7 cellular contexts compared by ENCODE assay signal in genomic region chr20:33169176-33169794, GRCh38. TPM values are rescaled to one million over a fixed set of nuclear protein-coding genes. Genes with fewer than 3 reads are reported as not detected.
A peak's percentile ranks its signal among the peaks of the same experiment; 100 is the strongest.
DNase-seq lines count a peak whose midpoint lies in the region; ATAC-seq and TF ChIP-seq lines count a peak whose summit lies in the region.

No MANE protein-coding gene starts in this region.

- H3K9me3 ChIP-seq in osteoblast (ENCODE audit: low read depth, low read length) = peaks cover 3% of the 10 kb centered on the region

- intact Hi-C loops in Calu3 (cut with micrococcal nuclease; ENCODE audit: unreplicated experiment) = no loop called here

- peaks cover 29% of the 10 kb centered on the region for H3K27me3 Mint-ChIP-seq in Calu3 (ENCODE audit: unreplicated experiment)

- H3K36me3 Mint-ChIP-seq in Calu3 (ENCODE audit: insufficient read depth, unreplicated experiment) = no peaks in the 10 kb centered on the region

- no peaks in the 10 kb centered on the region for H3K36me3 ChIP-seq in osteoblast (ENCODE audit: insufficient read depth, low read length)

- no peak overlapping the region for H2AFZ ChIP-seq in osteoblast (ENCODE audit: low read length)

- no peak overlapping the region for H3K27ac ChIP-seq in osteoblast (ENCODE audit: low read depth, low read length)

- H3K4me1 Mint-ChIP-seq in Calu3 (ENCODE audit: low read depth, unreplicated experiment) = peaks cover 9% of the 10 kb centered on the region

- DNase-seq in Calu3 = peak; percentile 36
- peak; percentile 72 for DNase-seq in HT-29 (ENCODE audit: low spot score)
- DNase-seq in astrocyte of the cerebellum (ENCODE audit: low read depth) = no peak
- DNase-seq in osteoblast (ENCODE audit: insufficient read length, low spot score, missing footprints) = no peak
- DNase-seq in NCI-H1436 (lab: John Stamatoyannopoulos, UW) = no peak

- H3K9me3 Mint-ChIP-seq in Calu3 (ENCODE audit: low read depth, unreplicated experiment) = peaks cover 10% of the 10 kb centered on the region

- H3K27me3 ChIP-seq in osteoblast (ENCODE audit: insufficient read depth, low read length) = no peaks in the 10 kb centered on the region

- ATAC-seq in HG03045 (IDR thresholded peaks at IDR 0.05; ENCODE audit: unreplicated experiment) = no peak
- no peak for ATAC-seq in HG02571 (IDR thresholded peaks at IDR 0.05; ENCODE audit: unreplicated experiment)

- TF ChIP-seq CTCF in Calu3 (IDR thresholded peaks at IDR 0.05; ENCODE audit: unreplicated experiment) (peak; percentile 74), astrocyte of the cerebellum (IDR thresholded peaks at IDR 0.05; ENCODE audit: low read depth, low read length, missing control alignments) (peak; percentile 30), osteoblast (IDR thresholded peaks at IDR 0.05; ENCODE audit: extremely low read depth, low read depth, low read length) (peak; percentile 39)

- no peak overlapping the region for H3K4me3 Mint-ChIP-seq in Calu3 (ENCODE audit: low read depth, unreplicated experiment)

- in situ Hi-C loops in astrocyte of the cerebellum (cut with HindIII; ENCODE audit: low sequenced_read_pairs) = no loop called here

- H3K4me2 ChIP-seq in osteoblast (ENCODE audit: insufficient read depth, low read length) = no peak overlapping the region

- H4K20me1 ChIP-seq in osteoblast (ENCODE audit: insufficient read depth, low read length) = no peaks in the 10 kb centered on the region

- no peak overlapping the region for H3K4me3 ChIP-seq in astrocyte of the cerebellum (ENCODE audit: low read depth, low read length)
- H3K4me3 ChIP-seq in osteoblast (ENCODE audit: insufficient read depth, low read length) = no peak overlapping the region

- no peaks in the 10 kb centered on the region for H3K79me2 ChIP-seq in osteoblast (ENCODE audit: insufficient read depth, low read length)

- no TSS peak for BruUV-seq in Calu3 (replicated peaks; lab: Mats Ljungman, UMichigan)

- no peak overlapping the region for H3K27ac Mint-ChIP-seq in Calu3 (ENCODE audit: unreplicated experiment)

- H3K4me1 ChIP-seq in osteoblast (ENCODE audit: insufficient read depth, low read length) = no peaks in the 10 kb centered on the region

- CTCF ChIA-PET in Calu3 (lab: Charles Lee) = interaction anchor here (1.1 kb wide), 1 partner anchor 10 kb away, joined by 3 read pairs; no protein-coding TSS in a partner anchor

RNA-seq across cellular contexts. Expression of gene BPIFA2, which starts 1.3 kb away (rescaled TPM):
- total RNA-seq in Calu3 (2022) = not detected in 2 replicates
- not detected in 2 replicates for total RNA-seq in HT-29 (2014; rRNA removed; shearing (Covaris generic))
- not detected in 2 replicates for total RNA-seq in osteoblast

RNA-seq across cellular contexts. Expression of gene BPIFA3, which starts 47.9 kb away (rescaled TPM):
- total RNA-seq in Calu3 (2022) = not detected in 2 replicates
- not detected in 2 replicates for total RNA-seq in HT-29 (2014; rRNA removed; shearing (Covaris generic))
- not detected in 2 replicates for total RNA-seq in osteoblast

Comparison
In these comparisons a context has a peak if more than half of its experiments do, and no peak if none do; other contexts are left out.
1. DNase-seq: peak in Calu3 (single experiment) and HT-29 (single experiment); none in astrocyte of the cerebellum (single experiment), osteoblast (single experiment) and NCI-H1436 (single experiment).
2. Peak in every context shown above with its lines, with median percentiles within 50 percentile points of each other: CTCF ChIP-seq.